Comparison of ENCODE assay signal across 22 cellular contexts in genomic region chr4:54372951-54373350, GRCh38.
DNase-seq lines count a peak whose midpoint lies in the region; ATAC-seq, FAIRE-seq and TF ChIP-seq lines count a peak whose summit lies in the region.
"Had no signal": no experiment of that assay in that cellular context is flagged by ENCODE, and none has a peak within 500 bp of the region (broad histone marks: within the 10 kb centered on the region; RNA-seq: fewer than 3 reads in every experiment).

No MANE protein-coding gene starts in this region.

- no peak overlapping the region for H2BK5ac ChIP-seq in IMR-90 (ENCODE audit: low read depth, low read length, poor library complexity, severe bottlenecking)

- FAIRE-seq in HepG2 (lab: Jason Lieb, UNC) = no peak
- FAIRE-seq in K562 (lab: Jason Lieb, UNC) = no peak
- FAIRE-seq: GM12878 had no signal

- TF ChIP-seq POLR2A in HepG2 (IDR thresholded peaks at IDR 0.05; ENCODE audit: insufficient read depth in 1 of 2, low read depth in 2 of 2, low read length in 2 of 2) (no peak), right lobe of liver (IDR thresholded peaks at IDR 0.05) (no peak), IMR-90 (IDR thresholded peaks at IDR 0.05; ENCODE audit: low read depth, low read length) (no peak), K562 (conservative IDR thresholded peaks at IDR 0.05) (no peak)

- CTCF ChIA-PET in HepG2 (lab: Yijun Ruan, JAX; ENCODE audit: low intra/inter-chr PET ratio, low total read pairs) (no interaction called here), IMR-90 (lab: Yijun Ruan, JAX) (interaction anchor here (0.6 kb wide), 1 partner anchor 1380 kb away, joined by 3 read pairs; no protein-coding TSS in a partner anchor), K562 (lab: Yijun Ruan, JAX; ENCODE audit: low intra/inter-chr PET ratio) (no interaction called here)

- H3K4ac ChIP-seq in IMR-90 (ENCODE audit: low read depth, low read length) = no peak overlapping the region

- TF ChIP-seq EP300 in HepG2 (IDR thresholded peaks at IDR 0.05; ENCODE audit: low read depth in 2 of 2, low read length in 2 of 2) (no peak), HepG2 (CRISPR knock-in tag; IDR thresholded peaks at IDR 0.05; ENCODE audit: borderline replicate concordance) (no peak), K562 (IDR thresholded peaks at IDR 0.05; ENCODE audit: low read length) (no peak)

- H3K27ac ChIP-seq in HepG2 (ENCODE audit: extremely low read length, insufficient read depth, low read length) = no peak overlapping the region
- H3K27ac ChIP-seq in right lobe of liver = no peak overlapping the region
- H3K27ac ChIP-seq in IMR-90 (ENCODE audit: insufficient read depth, low read length) = no peak overlapping the region
- H3K27ac ChIP-seq in K562 (ENCODE audit: extremely low read depth, low read depth, low read length) = no peak overlapping the region
- H3K27ac ChIP-seq: HL-60 had no signal

- H3K9ac ChIP-seq in HepG2 (ENCODE audit: insufficient read depth, low read depth, low read length) (no peak overlapping the region), IMR-90 (ENCODE audit: low read depth, low read length) (no peak overlapping the region), K562 (ENCODE audit: insufficient read depth in 1 of 2, low read depth in 2 of 2, low read length in 2 of 2) (no peak overlapping the region)

- TF ChIP-seq CTCF in HepG2 (CRISPR knock-in tag; IDR thresholded peaks at IDR 0.05) (no peak), right lobe of liver (IDR thresholded peaks at IDR 0.05) (no peak), IMR-90 (conservative IDR thresholded peaks at IDR 0.05; ENCODE audit: low read depth, low read length) (no peak), K562 (IDR thresholded peaks at IDR 0.05 in 2 of 3, conservative IDR thresholded peaks at IDR 0.05 in 1 of 3; ENCODE audit: insufficient read depth in 2 of 3, low read depth in 1 of 3, low read length in 3 of 3) (no peak)

- no peak overlapping the region for H2AK5ac ChIP-seq in IMR-90 (ENCODE audit: low read depth, low read length)

- H4K91ac ChIP-seq in IMR-90 (ENCODE audit: insufficient read depth, low read depth, low read length) = no peak overlapping the region

- WGBS in HepG2 (ENCODE audit: low lambda C conversion rate) = 1% methylated on average over 2 of the region's 2 CpGs
- 67% methylated on average over 2 of the region's 2 CpGs for WGBS in right lobe of liver (ENCODE audit: insufficient coverage, low coverage, low lambda C conversion rate, missing lambda C conversion rate)
- no CpG with 5 or more reads among the region's 2 CpGs for WGBS in IMR-90 (ENCODE audit: extremely low coverage in 2 of 2, insufficient read length in 1 of 2), 2 experiments
- 2% methylated on average over 2 of the region's 2 CpGs for WGBS in K562 (ENCODE audit: insufficient coverage, low coverage, missing lambda C conversion rate)

- H2AFZ ChIP-seq in HepG2 (ENCODE audit: low read length) (no peak overlapping the region), IMR-90 (replicated peaks; ENCODE audit: low read length, poor library complexity) (no peak overlapping the region), K562 (ENCODE audit: low read depth, low read length) (no peak overlapping the region)

- intact Hi-C loops in HepG2 (cut with micrococcal nuclease; ENCODE audit: unreplicated experiment) = no loop called here
- intact Hi-C loops in right lobe of liver (cut with DNase I) = no loop called here
- intact Hi-C loops in IMR-90 (cut with micrococcal nuclease) = no loop called here
- intact Hi-C loops in K562 (cut with micrococcal nuclease) = no loop called here

- H3K36me3 ChIP-seq in HepG2 (replicated peaks in 1 of 2; ENCODE audit: control insufficient read depth in 1 of 2, insufficient read depth in 2 of 2, low read length in 2 of 2) (no peaks in the 10 kb centered on the region), right lobe of liver (no peaks in the 10 kb centered on the region), IMR-90 (ENCODE audit: control insufficient read depth, insufficient read depth, low read length) (no peaks in the 10 kb centered on the region), K562 (ENCODE audit: control insufficient read depth, insufficient read depth, low read length) (no peaks in the 10 kb centered on the region)
- H3K36me3 ChIP-seq: BE2C, HAP-1 had no signal

- DNase-seq in HepG2 (ENCODE audit: low spot score) (no peak), right lobe of liver (no peak), IMR-90 (no peak), K562 (ENCODE audit: extremely low read depth in 1 of 4, low spot score in 3 of 4) (no peak), activated gamma-delta T cell (lab: John Stamatoyannopoulos, UW) (no peak), NCI-H748 treated with DMSO at 0.1 percent for 48 hours (lab: John Stamatoyannopoulos, UW) (no peak)
- DNase-seq: ACHN; BE2C; C1 segment of cervical spinal cord; CD4-positive, CD25-positive, alpha-beta regulatory T cell; CD8-positive, alpha-beta memory T cell; COR-L47; DMS153; DND-41; EL; HFFc6; Kasumi-1; KG1 had no signal

- H3K79me1 ChIP-seq in IMR-90 (ENCODE audit: low read depth in 1 of 2, low read length in 2 of 2) = no peaks in the 10 kb centered on the region

- H3K23ac ChIP-seq in IMR-90 (ENCODE audit: low read depth, low read length) = no peak overlapping the region

- H2BK20ac ChIP-seq in IMR-90 (ENCODE audit: low read depth, low read length) = no peak overlapping the region

- no peak overlapping the region for H3K4me3 ChIP-seq in HepG2 (replicated peaks in 1 of 3; ENCODE audit: insufficient read depth in 1 of 3, low read depth in 2 of 3, low read length in 3 of 3)
- no peak overlapping the region for H3K4me3 ChIP-seq in right lobe of liver
- no peak overlapping the region for H3K4me3 ChIP-seq in IMR-90 (ENCODE audit: insufficient read depth, low read depth, low read length)
- H3K4me3 ChIP-seq in K562 = no peak overlapping the region
- H3K4me3 ChIP-seq: GM12878, HAP-1 had no signal

- no peak overlapping the region for H2AK9ac ChIP-seq in IMR-90 (replicated peaks; ENCODE audit: low read depth, low read length, poor library complexity)

- peaks cover 8% of the 10 kb centered on the region; the same call in 1 of the 2 replicates for H3K9me1 ChIP-seq in IMR-90 (ENCODE audit: insufficient read depth, low read length)
- no peaks in the 10 kb centered on the region for H3K9me1 ChIP-seq in K562 (ENCODE audit: control insufficient read depth, insufficient read depth, low read length)

- H3K79me2 ChIP-seq in HepG2 (ENCODE audit: insufficient read depth, low read length) (no peaks in the 10 kb centered on the region), K562 (ENCODE audit: control insufficient read depth, insufficient read depth, low read length) (no peaks in the 10 kb centered on the region)

- dilution Hi-C loops in IMR-90 (cut with HindIII; ENCODE audit: low sequenced_read_pairs, unreplicated experiment) = no loop called here

- BruUV-seq in HepG2 (replicated peaks; lab: Mats Ljungman, UMichigan) = no TSS peak
- BruUV-seq in IMR-90 (replicated peaks; lab: Mats Ljungman, UMichigan) = no TSS peak
- BruUV-seq in K562 (replicated peaks; lab: Mats Ljungman, UMichigan) = no TSS peak

- H4K8ac ChIP-seq in IMR-90 (ENCODE audit: low read depth in 2 of 2, low read length in 2 of 2) = no peak overlapping the region

- H3K18ac ChIP-seq in IMR-90 (ENCODE audit: low read depth, low read length) = no peak overlapping the region

- no peak for TF ChIP-seq RAD21 in HepG2 (CRISPR knock-in tag; IDR thresholded peaks at IDR 0.05)
- TF ChIP-seq RAD21 in IMR-90 (IDR thresholded peaks at IDR 0.05; ENCODE audit: low read length) = no peak
- no peak for TF ChIP-seq RAD21 in K562 (CRISPR knock-in tag; conservative IDR thresholded peaks at IDR 0.05 in 1 of 2, IDR thresholded peaks at IDR 0.05 in 1 of 2)

- H3K9me3 ChIP-seq in HepG2 (ENCODE audit: low read length) (no peaks in the 10 kb centered on the region), right lobe of liver (no peaks in the 10 kb centered on the region), IMR-90 (ENCODE audit: control insufficient read depth, insufficient read depth, low read length) (no peaks in the 10 kb centered on the region; the same call in 1 of the 2 replicates), K562 (replicated peaks; ENCODE audit: control insufficient read depth, insufficient read depth, low read depth, low read length) (no peaks in the 10 kb centered on the region)
- H3K9me3 ChIP-seq: BE2C, HAP-1 had no signal

- H2BK15ac ChIP-seq in IMR-90 (ENCODE audit: low read depth, low read length) = no peak overlapping the region

- POLR2A ChIA-PET in HepG2 (lab: Yijun Ruan, JAX) (no interaction called here), IMR-90 (lab: Charles Lee; ENCODE audit: unreplicated experiment) (no interaction called here), K562 (lab: Yijun Ruan, JAX) (no interaction called here)

- H4K5ac ChIP-seq in IMR-90 (ENCODE audit: low read depth, low read length) = no peak overlapping the region

- H2BK120ac ChIP-seq in IMR-90 (ENCODE audit: low read depth, low read length) = no peak overlapping the region

- H3K4me1 ChIP-seq in HepG2 (ENCODE audit: insufficient read depth, low read length) = no peaks in the 10 kb centered on the region
- no peaks in the 10 kb centered on the region for H3K4me1 ChIP-seq in right lobe of liver
- peaks cover 4% of the 10 kb centered on the region for H3K4me1 ChIP-seq in IMR-90 (ENCODE audit: control insufficient read depth, insufficient read depth, low read length)
- H3K4me1 ChIP-seq in K562 (replicated peaks in 1 of 2; ENCODE audit: control insufficient read depth in 2 of 2, insufficient read depth in 2 of 2, low read length in 2 of 2) = no peaks in the 10 kb centered on the region
- H3K4me1 ChIP-seq: BE2C, HAP-1 had no signal

- ATAC-seq in HepG2 (no peak), right lobe of liver (no peak), IMR-90 (ENCODE audit: low read depth) (no peak), K562 (no peak), GM18511 (IDR thresholded peaks at IDR 0.05; ENCODE audit: unreplicated experiment) (no peak)
- ATAC-seq: GM12878 had no signal

- H3K4me2 ChIP-seq in HepG2 (ENCODE audit: low read depth, low read length) (no peak overlapping the region), IMR-90 (ENCODE audit: low read depth, low read length) (no peak overlapping the region), K562 (ENCODE audit: insufficient read depth, low read length) (no peak overlapping the region)

- in situ Hi-C loops in HepG2 (cut with HindIII; ENCODE audit: extremely low pct_ligation_motif_present, low pct_unique_long_range_greater_than_20kb) = no loop called here
- in situ Hi-C loops in IMR-90 (cut with MboI; ENCODE audit: low sequenced_read_pairs) = no loop called here
- in situ Hi-C loops in K562 (cut with MboI) = no loop called here

- no peak overlapping the region for H3K14ac ChIP-seq in IMR-90 (replicated peaks; ENCODE audit: low read depth, low read length)

- H3K56ac ChIP-seq in IMR-90 (ENCODE audit: extremely low read depth, insufficient read depth, low read length) = no peak overlapping the region

- H3K27me3 ChIP-seq in HepG2 (ENCODE audit: control insufficient read depth in 1 of 2, insufficient read depth in 2 of 2, low read length in 2 of 2) (no peaks in the 10 kb centered on the region), right lobe of liver (no peaks in the 10 kb centered on the region), IMR-90 (ENCODE audit: control insufficient read depth, insufficient read depth, low read length) (no peaks in the 10 kb centered on the region), K562 (ENCODE audit: control insufficient read depth in 2 of 2, insufficient read depth in 2 of 2, low read length in 2 of 2) (peaks cover 0 to 5% of the 10 kb centered on the region in 2 experiments; a peak in 1 of 5 replicates)
- H3K27me3 ChIP-seq: BE2C had no signal

- H4K20me1 ChIP-seq in HepG2 (ENCODE audit: insufficient read depth, low read length) (no peaks in the 10 kb centered on the region), IMR-90 (ENCODE audit: insufficient read depth, low read length) (no peaks in the 10 kb centered on the region), K562 (replicated peaks; ENCODE audit: control insufficient read depth, insufficient read depth, low read length) (no peaks in the 10 kb centered on the region)

Comparison
In these comparisons a context has a peak if more than half of its experiments do, and no peak if none do; other contexts are left out.
1. Of the 241 proteins assayed by ChIP-seq in both HepG2 and K562: peak only in HepG2: none; only in K562: MAFF, MAFG, NFE2 and NFE2L1; in both: MAFK; in neither: 236.